Comparison of ENCODE assay signal across 1 cellular context in genomic region chr14:80941241-80942157, GRCh38.
TF ChIP-seq lines count a peak whose summit lies in the region.

TSS of gene CEP128 (minus strand) at chr14:80941738.

TF ChIP-seq in GM12878, 131 proteins besides CTCF, POLR2A, EP300 and RAD21 (continued from another document and continues in another):
- TF ChIP-seq SIN3A (IDR thresholded peaks at IDR 0.05; ENCODE audit: low read depth, low read length), result peak; percentile 98
- no peak for TF ChIP-seq SMAD5 (IDR thresholded peaks at IDR 0.05; ENCODE audit: low read depth)
- peak; percentile 40 for TF ChIP-seq RUNX3 (IDR thresholded peaks at IDR 0.05; ENCODE audit: low read length)
- peak; percentile 52; the same call in 1 of the 2 replicates for TF ChIP-seq CBFB (IDR thresholded peaks at IDR 0.05; ENCODE audit: low read depth)
- TF ChIP-seq ETV6 (conservative IDR thresholded peaks at IDR 0.05 in 1 of 2, IDR thresholded peaks at IDR 0.05 in 1 of 2; ENCODE audit: borderline replicate concordance in 1 of 2, low read depth in 1 of 2), result no peak
- no peak for TF ChIP-seq RFX5 (IDR thresholded peaks at IDR 0.05; ENCODE audit: low read depth, low read length)
- no peak for TF ChIP-seq MEF2A (IDR thresholded peaks at IDR 0.05; ENCODE audit: insufficient read depth, low read depth, low read length)
- TF ChIP-seq, protein P1, sequence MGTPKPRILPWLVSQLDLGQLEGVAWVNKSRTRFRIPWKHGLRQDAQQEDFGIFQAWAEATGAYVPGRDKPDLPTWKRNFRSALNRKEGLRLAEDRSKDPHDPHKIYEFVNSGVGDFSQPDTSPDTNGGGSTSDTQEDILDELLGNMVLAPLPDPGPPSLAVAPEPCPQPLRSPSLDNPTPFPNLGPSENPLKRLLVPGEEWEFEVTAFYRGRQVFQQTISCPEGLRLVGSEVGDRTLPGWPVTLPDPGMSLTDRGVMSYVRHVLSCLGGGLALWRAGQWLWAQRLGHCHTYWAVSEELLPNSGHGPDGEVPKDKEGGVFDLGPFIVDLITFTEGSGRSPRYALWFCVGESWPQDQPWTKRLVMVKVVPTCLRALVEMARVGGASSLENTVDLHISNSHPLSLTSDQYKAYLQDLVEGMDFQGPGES (IDR thresholded peaks at IDR 0.05), result no peak
- TF ChIP-seq, protein P2, sequence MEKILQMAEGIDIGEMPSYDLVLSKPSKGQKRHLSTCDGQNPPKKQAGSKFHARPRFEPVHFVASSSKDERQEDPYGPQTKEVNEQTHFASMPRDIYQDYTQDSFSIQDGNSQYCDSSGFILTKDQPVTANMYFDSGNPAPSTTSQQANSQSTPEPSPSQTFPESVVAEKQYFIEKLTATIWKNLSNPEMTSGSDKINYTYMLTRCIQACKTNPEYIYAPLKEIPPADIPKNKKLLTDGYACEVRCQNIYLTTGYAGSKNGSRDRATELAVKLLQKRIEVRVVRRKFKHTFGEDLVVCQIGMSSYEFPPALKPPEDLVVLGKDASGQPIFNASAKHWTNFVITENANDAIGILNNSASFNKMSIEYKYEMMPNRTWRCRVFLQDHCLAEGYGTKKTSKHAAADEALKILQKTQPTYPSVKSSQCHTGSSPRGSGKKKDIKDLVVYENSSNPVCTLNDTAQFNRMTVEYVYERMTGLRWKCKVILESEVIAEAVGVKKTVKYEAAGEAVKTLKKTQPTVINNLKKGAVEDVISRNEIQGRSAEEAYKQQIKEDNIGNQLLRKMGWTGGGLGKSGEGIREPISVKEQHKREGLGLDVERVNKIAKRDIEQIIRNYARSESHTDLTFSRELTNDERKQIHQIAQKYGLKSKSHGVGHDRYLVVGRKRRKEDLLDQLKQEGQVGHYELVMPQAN (conservative IDR thresholded peaks at IDR 0.05), result peak; percentile 99
- TF ChIP-seq STAT1 (conservative IDR thresholded peaks at IDR 0.05), result peak; percentile 59; the same call in 1 of the 2 replicates
- TF ChIP-seq HDAC6 (IDR thresholded peaks at IDR 0.05; ENCODE audit: unreplicated experiment), result no peak
- TF ChIP-seq, protein P3, sequence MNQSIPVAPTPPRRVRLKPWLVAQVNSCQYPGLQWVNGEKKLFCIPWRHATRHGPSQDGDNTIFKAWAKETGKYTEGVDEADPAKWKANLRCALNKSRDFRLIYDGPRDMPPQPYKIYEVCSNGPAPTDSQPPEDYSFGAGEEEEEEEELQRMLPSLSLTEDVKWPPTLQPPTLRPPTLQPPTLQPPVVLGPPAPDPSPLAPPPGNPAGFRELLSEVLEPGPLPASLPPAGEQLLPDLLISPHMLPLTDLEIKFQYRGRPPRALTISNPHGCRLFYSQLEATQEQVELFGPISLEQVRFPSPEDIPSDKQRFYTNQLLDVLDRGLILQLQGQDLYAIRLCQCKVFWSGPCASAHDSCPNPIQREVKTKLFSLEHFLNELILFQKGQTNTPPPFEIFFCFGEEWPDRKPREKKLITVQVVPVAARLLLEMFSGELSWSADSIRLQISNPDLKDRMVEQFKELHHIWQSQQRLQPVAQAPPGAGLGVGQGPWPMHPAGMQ (IDR thresholded peaks at IDR 0.05; ENCODE audit: borderline replicate concordance), result no peak
- no peak for TF ChIP-seq MTA2 (IDR thresholded peaks at IDR 0.05; ENCODE audit: low read depth)
- 0 out of 2 replicates have a peak, but pooled peaks have one; percentile 16 for TF ChIP-seq JUNB (IDR thresholded peaks at IDR 0.05)
- TF ChIP-seq BMI1 (IDR thresholded peaks at IDR 0.05; ENCODE audit: borderline replicate concordance), result peak; percentile 55; the same call in 1 of the 2 replicates
- no peak for TF ChIP-seq KLF5 (IDR thresholded peaks at IDR 0.05; ENCODE audit: partially characterized antibody)
- TF ChIP-seq CBX5 (IDR thresholded peaks at IDR 0.05; ENCODE audit: low read depth), result no peak
- TF ChIP-seq NFYA (IDR thresholded peaks at IDR 0.05; ENCODE audit: borderline replicate concordance, low read depth, low read length), result no peak
- TF ChIP-seq DPF2 (IDR thresholded peaks at IDR 0.05), result no peak
- TF ChIP-seq ATF7 (IDR thresholded peaks at IDR 0.05; ENCODE audit: low read depth), result peak; percentile 11; the same call in 1 of the 2 replicates
- no peak for TF ChIP-seq RB1 (IDR thresholded peaks at IDR 0.05; ENCODE audit: borderline replicate concordance)
- no peak for TF ChIP-seq CBX3 (IDR thresholded peaks at IDR 0.05; ENCODE audit: borderline replicate concordance, low read depth)
- no peak for TF ChIP-seq RAD51 (IDR thresholded peaks at IDR 0.05)
- peak; percentile 46; the same call in 1 of the 2 replicates for TF ChIP-seq ESRRA (IDR thresholded peaks at IDR 0.05; ENCODE audit: low read length)
- TF ChIP-seq IKZF2 (IDR thresholded peaks at IDR 0.05), result peak; percentile 8 to 23; a peak in 2 of 4 replicates
- TF ChIP-seq FOXM1 (IDR thresholded peaks at IDR 0.05; ENCODE audit: low read depth, low read length), result no peak
- no peak for TF ChIP-seq HDAC2 (IDR thresholded peaks at IDR 0.05)
- no peak for TF ChIP-seq NBN (IDR thresholded peaks at IDR 0.05)
- no peak for TF ChIP-seq HDGF (IDR thresholded peaks at IDR 0.05)
- no peak for TF ChIP-seq PAX5 (IDR thresholded peaks at IDR 0.05; ENCODE audit: borderline replicate concordance, low read depth, low read length)
- no peak for TF ChIP-seq PAX8 (IDR thresholded peaks at IDR 0.05)
- no peak for TF ChIP-seq ZSCAN29 (IDR thresholded peaks at IDR 0.05)
- TF ChIP-seq BRCA1 (IDR thresholded peaks at IDR 0.05; ENCODE audit: low read depth, low read length), result no peak
- TF ChIP-seq, protein P4, sequence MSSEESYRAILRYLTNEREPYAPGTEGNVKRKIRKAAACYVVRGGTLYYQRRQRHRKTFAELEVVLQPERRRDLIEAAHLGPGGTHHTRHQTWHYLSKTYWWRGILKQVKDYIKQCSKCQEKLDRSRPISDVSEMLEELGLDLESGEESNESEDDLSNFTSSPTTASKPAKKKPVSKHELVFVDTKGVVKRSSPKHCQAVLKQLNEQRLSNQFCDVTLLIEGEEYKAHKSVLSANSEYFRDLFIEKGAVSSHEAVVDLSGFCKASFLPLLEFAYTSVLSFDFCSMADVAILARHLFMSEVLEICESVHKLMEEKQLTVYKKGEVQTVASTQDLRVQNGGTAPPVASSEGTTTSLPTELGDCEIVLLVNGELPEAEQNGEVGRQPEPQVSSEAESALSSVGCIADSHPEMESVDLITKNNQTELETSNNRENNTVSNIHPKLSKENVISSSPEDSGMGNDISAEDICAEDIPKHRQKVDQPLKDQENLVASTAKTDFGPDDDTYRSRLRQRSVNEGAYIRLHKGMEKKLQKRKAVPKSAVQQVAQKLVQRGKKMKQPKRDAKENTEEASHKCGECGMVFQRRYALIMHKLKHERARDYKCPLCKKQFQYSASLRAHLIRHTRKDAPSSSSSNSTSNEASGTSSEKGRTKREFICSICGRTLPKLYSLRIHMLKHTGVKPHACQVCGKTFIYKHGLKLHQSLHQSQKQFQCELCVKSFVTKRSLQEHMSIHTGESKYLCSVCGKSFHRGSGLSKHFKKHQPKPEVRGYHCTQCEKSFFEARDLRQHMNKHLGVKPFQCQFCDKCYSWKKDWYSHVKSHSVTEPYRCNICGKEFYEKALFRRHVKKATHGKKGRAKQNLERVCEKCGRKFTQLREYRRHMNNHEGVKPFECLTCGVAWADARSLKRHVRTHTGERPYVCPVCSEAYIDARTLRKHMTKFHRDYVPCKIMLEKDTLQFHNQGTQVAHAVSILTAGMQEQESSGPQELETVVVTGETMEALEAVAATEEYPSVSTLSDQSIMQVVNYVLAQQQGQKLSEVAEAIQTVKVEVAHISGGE (CRISPR knock-in tag; IDR thresholded peaks at IDR 0.05), result no peak
- no peak; the same call in 1 of the 2 replicates for TF ChIP-seq NFIC (IDR thresholded peaks at IDR 0.05; ENCODE audit: low read depth, low read length)
- TF ChIP-seq, protein P5, sequence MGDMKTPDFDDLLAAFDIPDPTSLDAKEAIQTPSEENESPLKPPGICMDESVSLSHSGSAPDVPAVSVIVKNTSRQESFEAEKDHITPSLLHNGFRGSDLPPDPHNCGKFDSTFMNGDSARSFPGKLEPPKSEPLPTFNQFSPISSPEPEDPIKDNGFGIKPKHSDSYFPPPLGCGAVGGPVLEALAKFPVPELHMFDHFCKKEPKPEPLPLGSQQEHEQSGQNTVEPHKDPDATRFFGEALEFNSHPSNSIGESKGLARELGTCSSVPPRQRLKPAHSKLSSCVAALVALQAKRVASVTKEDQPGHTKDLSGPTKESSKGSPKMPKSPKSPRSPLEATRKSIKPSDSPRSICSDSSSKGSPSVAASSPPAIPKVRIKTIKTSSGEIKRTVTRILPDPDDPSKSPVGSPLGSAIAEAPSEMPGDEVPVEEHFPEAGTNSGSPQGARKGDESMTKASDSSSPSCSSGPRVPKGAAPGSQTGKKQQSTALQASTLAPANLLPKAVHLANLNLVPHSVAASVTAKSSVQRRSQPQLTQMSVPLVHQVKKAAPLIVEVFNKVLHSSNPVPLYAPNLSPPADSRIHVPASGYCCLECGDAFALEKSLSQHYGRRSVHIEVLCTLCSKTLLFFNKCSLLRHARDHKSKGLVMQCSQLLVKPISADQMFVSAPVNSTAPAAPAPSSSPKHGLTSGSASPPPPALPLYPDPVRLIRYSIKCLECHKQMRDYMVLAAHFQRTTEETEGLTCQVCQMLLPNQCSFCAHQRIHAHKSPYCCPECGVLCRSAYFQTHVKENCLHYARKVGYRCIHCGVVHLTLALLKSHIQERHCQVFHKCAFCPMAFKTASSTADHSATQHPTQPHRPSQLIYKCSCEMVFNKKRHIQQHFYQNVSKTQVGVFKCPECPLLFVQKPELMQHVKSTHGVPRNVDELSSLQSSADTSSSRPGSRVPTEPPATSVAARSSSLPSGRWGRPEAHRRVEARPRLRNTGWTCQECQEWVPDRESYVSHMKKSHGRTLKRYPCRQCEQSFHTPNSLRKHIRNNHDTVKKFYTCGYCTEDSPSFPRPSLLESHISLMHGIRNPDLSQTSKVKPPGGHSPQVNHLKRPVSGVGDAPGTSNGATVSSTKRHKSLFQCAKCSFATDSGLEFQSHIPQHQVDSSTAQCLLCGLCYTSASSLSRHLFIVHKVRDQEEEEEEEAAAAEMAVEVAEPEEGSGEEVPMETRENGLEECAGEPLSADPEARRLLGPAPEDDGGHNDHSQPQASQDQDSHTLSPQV (IDR thresholded peaks at IDR 0.05), result no peak
- peak; percentile 98 for TF ChIP-seq HCFC1 (IDR thresholded peaks at IDR 0.05; ENCODE audit: low read length)
- no peak for TF ChIP-seq ZNF24 (IDR thresholded peaks at IDR 0.05)
- TF ChIP-seq MYB (IDR thresholded peaks at IDR 0.05; ENCODE audit: borderline replicate concordance, low read depth, low read length), result no peak
- TF ChIP-seq PML (IDR thresholded peaks at IDR 0.05; ENCODE audit: low read length), result no peak
- TF ChIP-seq KDM1A (IDR thresholded peaks at IDR 0.05; ENCODE audit: borderline replicate concordance), result no peak
- no peak for TF ChIP-seq EZH2 (IDR thresholded peaks at IDR 0.05; ENCODE audit: borderline replicate concordance, control insufficient read depth, low read depth, low read length)
- 0 out of 2 replicates have a peak, but pooled peaks have one; percentile 20 for TF ChIP-seq GABPA (IDR thresholded peaks at IDR 0.05; ENCODE audit: low read depth)
- TF ChIP-seq YBX1 (IDR thresholded peaks at IDR 0.05), result no peak
- TF ChIP-seq NFXL1 (IDR thresholded peaks at IDR 0.05; ENCODE audit: borderline replicate concordance), result no peak
- TF ChIP-seq, protein P6, sequence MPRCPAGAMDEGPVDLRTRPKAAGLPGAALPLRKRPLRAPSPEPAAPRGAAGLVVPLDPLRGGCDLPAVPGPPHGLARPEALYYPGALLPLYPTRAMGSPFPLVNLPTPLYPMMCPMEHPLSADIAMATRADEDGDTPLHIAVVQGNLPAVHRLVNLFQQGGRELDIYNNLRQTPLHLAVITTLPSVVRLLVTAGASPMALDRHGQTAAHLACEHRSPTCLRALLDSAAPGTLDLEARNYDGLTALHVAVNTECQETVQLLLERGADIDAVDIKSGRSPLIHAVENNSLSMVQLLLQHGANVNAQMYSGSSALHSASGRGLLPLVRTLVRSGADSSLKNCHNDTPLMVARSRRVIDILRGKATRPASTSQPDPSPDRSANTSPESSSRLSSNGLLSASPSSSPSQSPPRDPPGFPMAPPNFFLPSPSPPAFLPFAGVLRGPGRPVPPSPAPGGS (IDR thresholded peaks at IDR 0.05; ENCODE audit: borderline replicate concordance, insufficient read depth, low read depth, low read length, poor library complexity, severe bottlenecking), result no peak
- TF ChIP-seq FOS (IDR thresholded peaks at IDR 0.05; ENCODE audit: borderline replicate concordance, extremely low read depth, insufficient read length), result no peak
- no peak for TF ChIP-seq SREBF2 (IDR thresholded peaks at IDR 0.05; ENCODE audit: low read length)
- TF ChIP-seq, protein P7, sequence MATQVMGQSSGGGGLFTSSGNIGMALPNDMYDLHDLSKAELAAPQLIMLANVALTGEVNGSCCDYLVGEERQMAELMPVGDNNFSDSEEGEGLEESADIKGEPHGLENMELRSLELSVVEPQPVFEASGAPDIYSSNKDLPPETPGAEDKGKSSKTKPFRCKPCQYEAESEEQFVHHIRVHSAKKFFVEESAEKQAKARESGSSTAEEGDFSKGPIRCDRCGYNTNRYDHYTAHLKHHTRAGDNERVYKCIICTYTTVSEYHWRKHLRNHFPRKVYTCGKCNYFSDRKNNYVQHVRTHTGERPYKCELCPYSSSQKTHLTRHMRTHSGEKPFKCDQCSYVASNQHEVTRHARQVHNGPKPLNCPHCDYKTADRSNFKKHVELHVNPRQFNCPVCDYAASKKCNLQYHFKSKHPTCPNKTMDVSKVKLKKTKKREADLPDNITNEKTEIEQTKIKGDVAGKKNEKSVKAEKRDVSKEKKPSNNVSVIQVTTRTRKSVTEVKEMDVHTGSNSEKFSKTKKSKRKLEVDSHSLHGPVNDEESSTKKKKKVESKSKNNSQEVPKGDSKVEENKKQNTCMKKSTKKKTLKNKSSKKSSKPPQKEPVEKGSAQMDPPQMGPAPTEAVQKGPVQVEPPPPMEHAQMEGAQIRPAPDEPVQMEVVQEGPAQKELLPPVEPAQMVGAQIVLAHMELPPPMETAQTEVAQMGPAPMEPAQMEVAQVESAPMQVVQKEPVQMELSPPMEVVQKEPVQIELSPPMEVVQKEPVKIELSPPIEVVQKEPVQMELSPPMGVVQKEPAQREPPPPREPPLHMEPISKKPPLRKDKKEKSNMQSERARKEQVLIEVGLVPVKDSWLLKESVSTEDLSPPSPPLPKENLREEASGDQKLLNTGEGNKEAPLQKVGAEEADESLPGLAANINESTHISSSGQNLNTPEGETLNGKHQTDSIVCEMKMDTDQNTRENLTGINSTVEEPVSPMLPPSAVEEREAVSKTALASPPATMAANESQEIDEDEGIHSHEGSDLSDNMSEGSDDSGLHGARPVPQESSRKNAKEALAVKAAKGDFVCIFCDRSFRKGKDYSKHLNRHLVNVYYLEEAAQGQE (IDR thresholded peaks at IDR 0.05; ENCODE audit: low read depth, low read length), result no peak
- TF ChIP-seq EGR1 (IDR thresholded peaks at IDR 0.05; ENCODE audit: borderline replicate concordance in 1 of 2, low read depth in 2 of 2, low read length in 2 of 2), result no peak
